ENCODE assay signal across 28 cellular contexts in the genomic region with DNA sequence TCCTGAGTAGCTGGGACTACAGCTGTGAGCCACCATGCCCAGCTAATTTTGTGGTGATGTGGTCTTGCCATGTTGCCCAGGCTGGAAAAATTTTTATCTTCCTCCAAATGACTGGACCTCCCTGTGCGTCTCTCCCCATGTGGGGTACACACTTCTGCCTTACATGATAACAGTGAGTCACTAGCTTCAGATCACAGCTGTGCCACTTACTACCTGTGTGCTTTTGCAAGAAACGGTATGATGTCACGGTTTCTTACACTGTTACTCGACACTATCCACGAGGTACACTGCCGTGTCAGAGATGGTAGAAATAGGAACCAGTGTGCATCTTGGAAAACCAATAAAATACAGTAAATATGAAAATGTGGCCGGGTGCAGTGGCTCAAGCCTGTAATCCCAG. TPM values are rescaled to one million over a fixed set of nuclear protein-coding genes. Genes with fewer than 3 reads are reported as not detected.
"Had no signal": no experiment of that assay in that cellular context is flagged by ENCODE, and none has a peak within 500 bp of the region (broad histone marks: within the 10 kb centered on the region; RNA-seq: fewer than 3 reads in every experiment).

No MANE protein-coding gene starts in this region.

- DNase-seq: activated CD4-positive, alpha-beta T cell treated with anti-CD3 and anti-CD28 coated beads for 36 hours; activated CD8-positive, alpha-beta T cell treated with anti-CD3 and anti-CD28 coated beads, Interleukin-2, amount 10 ng/mL, durations not matched to agents 7 days and 5 days; activated effector memory CD4-positive, alpha-beta T cell treated with Interleukin-2 at 50 U/mL for 16 hours; activated naive CD4-positive, alpha-beta T cell; activated naive CD4-positive, alpha-beta T cell treated with anti-CD3 and anti-CD28 coated beads, Interleukin-2, amount 50 U/mL, for 16 hours; activated naive CD8-positive, alpha-beta T cell treated with anti-CD3 and anti-CD28 coated beads for 36 hours; activated T-cell treated with anti-CD3 and anti-CD28 coated beads, Interleukin-2, amount 50 U/mL, for 4 hours; amniotic stem cell; aorta; brain microvascular endothelial cell; central memory CD4-positive, alpha-beta T cell; Karpas-422; NCI-H1048; NCI-H1436 treated with DMSO at 0.1 percent for 48 hours; NCI-H1694 treated with DMSO at 0.1 percent for 48 hours; NCI-H2029; NCI-H345; NCI-H524 treated with DMSO at 0.1 percent for 48 hours; SHP77; SJCRH30 had no signal

- H3K4me3 ChIP-seq: SJCRH30, SK-N-MC had no signal

- H3K27me3 Mint-ChIP-seq: activated CD4-positive, alpha-beta T cell treated with anti-CD3 and anti-CD28 coated beads for 36 hours; activated naive CD8-positive, alpha-beta T cell treated with anti-CD3 and anti-CD28 coated beads for 36 hours had no signal

- ATAC-seq: activated CD4-positive, alpha-beta T cell treated with anti-CD3 and anti-CD28 coated beads for 36 hours; activated CD4-positive, CD25-positive, alpha-beta regulatory T cell treated with anti-CD3 and anti-CD28 coated beads, Interleukin-2, amount 50 U/mL, for 24 hours; activated CD8-positive, alpha-beta T cell treated with anti-CD3 and anti-CD28 coated beads, Interleukin-2, amount 10 ng/mL, durations not matched to agents 7 days and 5 days; activated T-cell treated with anti-CD3 and anti-CD28 coated beads, Interleukin-2, amount 50 U/mL, for 4 hours; Panc1 had no signal

- H3K4me1 ChIP-seq: SJCRH30 had no signal

- H3K4me3 Mint-ChIP-seq: activated CD4-positive, alpha-beta T cell treated with anti-CD3 and anti-CD28 coated beads for 36 hours; activated CD8-positive, alpha-beta T cell treated with anti-CD3 and anti-CD28 coated beads, Interleukin-2, amount 10 ng/mL, durations not matched to agents 7 days and 5 days; activated naive CD8-positive, alpha-beta T cell treated with anti-CD3 and anti-CD28 coated beads for 36 hours; activated T-cell treated with anti-CD3 and anti-CD28 coated beads, Interleukin-2, amount 50 U/mL, for 4 hours; activated T-helper 1 cell treated with anti-CD3 and anti-CD28 coated beads, Interleukin-12 subunit alpha, Interleukin-12 subunit beta, Interleukin-2, Interleukin-4 antibody, amounts not matched to agents 30 ng/mL and 10 ng/mL and 1 ng/mL, durations not matched to agents 14 hours and 24 hours and 36 hours; T-helper 1 cell treated with Interleukin-12 subunit alpha and Interleukin-12 subunit beta and Interleukin-4 antibody, amounts not matched to agents 30 μg/mL and 1 μg/mL, for 36 hours; T-helper 2 cell treated with Interferon-gamma antibody and Interleukin-4, amounts not matched to agents 5 μg/mL and 100 μg/mL, for 36 hours had no signal

- H3K27me3 ChIP-seq: brain microvascular endothelial cell, SJCRH30 had no signal

- H3K36me3 ChIP-seq: brain microvascular endothelial cell, SJCRH30 had no signal

- H3K27ac Mint-ChIP-seq: activated CD4-positive, alpha-beta T cell treated with anti-CD3 and anti-CD28 coated beads for 36 hours; activated CD8-positive, alpha-beta T cell treated with anti-CD3 and anti-CD28 coated beads, Interleukin-2, amount 10 ng/mL, durations not matched to agents 7 days and 5 days; activated naive CD8-positive, alpha-beta T cell treated with anti-CD3 and anti-CD28 coated beads for 36 hours; activated T-helper 1 cell treated with anti-CD3 and anti-CD28 coated beads, Interleukin-12 subunit alpha, Interleukin-12 subunit beta, Interleukin-2, Interleukin-4 antibody, amounts not matched to agents 30 ng/mL and 10 ng/mL and 1 ng/mL, durations not matched to agents 14 hours and 24 hours and 36 hours; T-helper 1 cell treated with Interleukin-12 subunit alpha and Interleukin-12 subunit beta and Interleukin-4 antibody, amounts not matched to agents 30 μg/mL and 1 μg/mL, for 36 hours; T-helper 2 cell treated with Interferon-gamma antibody and Interleukin-4, amounts not matched to agents 5 μg/mL and 100 μg/mL, for 36 hours had no signal

- H3K9me3 ChIP-seq: SJCRH30 had no signal

- H3K27ac ChIP-seq: brain microvascular endothelial cell, SJCRH30, SK-N-MC had no signal

- H3K9me3 Mint-ChIP-seq: activated naive CD8-positive, alpha-beta T cell treated with anti-CD3 and anti-CD28 coated beads for 36 hours; activated T-cell treated with anti-CD3 and anti-CD28 coated beads, Interleukin-2, amount 50 U/mL, for 4 hours; activated T-helper 1 cell treated with anti-CD3 and anti-CD28 coated beads, Interleukin-12 subunit alpha, Interleukin-12 subunit beta, Interleukin-2, Interleukin-4 antibody, amounts not matched to agents 30 ng/mL and 10 ng/mL and 1 ng/mL, durations not matched to agents 14 hours and 24 hours and 36 hours; T-helper 1 cell treated with Interleukin-12 subunit alpha and Interleukin-12 subunit beta and Interleukin-4 antibody, amounts not matched to agents 30 μg/mL and 1 μg/mL, for 36 hours; T-helper 2 cell treated with Interferon-gamma antibody and Interleukin-4, amounts not matched to agents 5 μg/mL and 100 μg/mL, for 36 hours had no signal

RNA-seq across cellular contexts. Expression of gene PRAM1, which starts 29.0 kb away (rescaled TPM):
- total RNA-seq: MCF 10A, RPMI7951, SJCRH30 had no signal
